ENCODE assay signal across 8 cellular contexts in the genomic region with DNA sequence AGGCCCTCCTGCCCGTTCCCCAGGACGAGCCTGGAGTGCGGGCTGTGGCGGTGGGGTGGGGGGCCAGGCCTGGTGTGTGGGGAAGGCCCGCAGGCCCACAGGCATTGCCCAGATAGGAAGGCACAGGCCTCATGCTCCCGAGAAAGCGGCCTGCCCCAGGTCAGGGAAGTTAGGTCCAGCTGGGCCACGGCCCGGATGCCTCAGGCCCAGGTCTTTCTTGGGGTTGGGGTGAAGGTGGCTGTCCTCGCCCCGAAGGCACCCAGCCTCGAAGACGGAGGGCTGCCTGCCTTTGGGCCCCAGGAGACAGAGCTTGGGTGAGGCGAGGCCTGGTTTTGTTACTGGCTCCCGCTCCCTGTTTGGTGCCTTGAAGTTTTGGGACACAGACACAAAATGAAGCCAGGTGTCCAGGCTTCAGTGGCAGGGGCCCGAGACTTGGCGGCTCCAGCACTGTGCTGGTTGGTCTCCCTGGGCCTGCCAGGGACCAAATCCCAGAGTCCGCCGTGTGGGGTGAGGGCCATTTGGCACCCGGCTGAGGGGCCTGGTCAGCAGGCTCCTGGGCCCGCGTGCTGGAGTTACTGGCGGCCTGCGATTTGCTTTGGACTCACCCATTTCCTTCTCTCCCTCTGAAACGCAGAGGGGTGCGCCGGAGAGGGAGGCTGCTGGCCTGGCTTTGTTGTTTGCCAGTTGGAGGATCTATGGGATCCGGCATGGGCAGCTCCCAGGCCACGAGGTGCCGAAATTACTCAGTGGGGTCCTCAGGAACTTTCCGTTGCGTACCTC. TPM values are rescaled to one million over a fixed set of nuclear protein-coding genes. Genes with fewer than 3 reads are reported as not detected.
A peak's percentile ranks its signal among the peaks of the same experiment; 100 is the strongest.
DNase-seq lines count a peak whose midpoint lies in the region; ATAC-seq and TF ChIP-seq lines count a peak whose summit lies in the region.

No MANE protein-coding gene starts in this region.

- peaks cover 53% of the 10 kb centered on the region for H3K4me1 ChIP-seq in Loucy (ENCODE audit: insufficient read depth, low read length, poor library complexity, severe bottlenecking)

- peak overlapping the region; percentile 77 for H3K4me2 ChIP-seq in Loucy (ENCODE audit: low read depth, low read length, poor library complexity, severe bottlenecking)

- no peaks in the 10 kb centered on the region for H3K27me3 Mint-ChIP-seq in MCF 10A (ENCODE audit: insufficient read depth, unreplicated experiment)

- peak overlapping the region; percentile 70 for H3K9ac ChIP-seq in Loucy (ENCODE audit: low read depth, low read length, poor library complexity, severe bottlenecking)

- no peak overlapping the region for H2AFZ ChIP-seq in Loucy (ENCODE audit: low read length)

- TF ChIP-seq CTCF in BJ (IDR thresholded peaks at IDR 0.05; ENCODE audit: insufficient read depth, low read depth, low read length) (no peak), Loucy (conservative IDR thresholded peaks at IDR 0.05; ENCODE audit: low read length) (no peak), MCF 10A (IDR thresholded peaks at IDR 0.05; ENCODE audit: unreplicated experiment) (no peak)

- H3K9me3 ChIP-seq in Loucy (ENCODE audit: insufficient read depth, low read depth, low read length) = no peaks in the 10 kb centered on the region

- peaks cover 15% of the 10 kb centered on the region for H3K36me3 Mint-ChIP-seq in MCF 10A (ENCODE audit: insufficient read depth, unreplicated experiment)

- peak; percentile 13 for ATAC-seq in left colon
- ATAC-seq in HG02852 (IDR thresholded peaks at IDR 0.05; ENCODE audit: unreplicated experiment) = no peak

- H4K20me1 ChIP-seq in Loucy (ENCODE audit: insufficient read depth, low read length, poor library complexity, severe bottlenecking) = peaks cover 54% of the 10 kb centered on the region

- H3K36me3 ChIP-seq in BJ (ENCODE audit: control insufficient read depth, insufficient read depth, low read length) (peaks cover 6% of the 10 kb centered on the region), Loucy (ENCODE audit: insufficient read depth, low read length) (no peaks in the 10 kb centered on the region)

- no TSS peak for BruUV-seq in MCF 10A (replicated peaks; lab: Mats Ljungman, UMichigan)

- peak overlapping the region; percentile 80 for H3K4me3 ChIP-seq in BJ (ENCODE audit: low read depth, low read length)
- H3K4me3 ChIP-seq in Loucy (ENCODE audit: low read length, poor library complexity, severe bottlenecking) = peak overlapping the region; percentile 71

- H3K9me3 Mint-ChIP-seq in MCF 10A (ENCODE audit: unreplicated experiment) = no peaks in the 10 kb centered on the region

- no peaks in the 10 kb centered on the region for H3F3A ChIP-seq in Loucy (ENCODE audit: low read depth)

- H3K4me3 Mint-ChIP-seq in MCF 10A (ENCODE audit: unreplicated experiment) = peak overlapping the region; percentile 78

- CTCF ChIA-PET in BJ (lab: Yijun Ruan, JAX) (interaction anchor here (1.0 to 6.3 kb wide), 9 partner anchors 9 to 152 kb away, joined by 3 to 47 read pairs (median 5); a partner anchor contains a TSS), MCF 10A (lab: Yijun Ruan, JAX) (interaction anchor here (1.1 to 2.0 kb wide), 6 partner anchors 18 to 162 kb away, joined by 3 to 10 read pairs (median 4); a partner anchor contains a TSS)

- no peaks in the 10 kb centered on the region for H3K9me2 ChIP-seq in Loucy (replicated peaks; ENCODE audit: low read depth, low read length)

- H3K27ac ChIP-seq in substantia nigra (ENCODE audit: low read depth, low read length, poor library complexity, severe bottlenecking) = peak overlapping the region; percentile 83

- H3K27ac Mint-ChIP-seq in MCF 10A (ENCODE audit: low read depth, unreplicated experiment) = peak overlapping the region; percentile 75

- DNase-seq in BJ (ENCODE audit: low read depth) (no peak), MCF 10A (ENCODE audit: unreplicated experiment) (peak; percentile 48), left colon (peak in 1 of 2 donors; percentile 62), substantia nigra (lab: John Stamatoyannopoulos, UW) (peak in 27 of 49 donors; percentile 32 to 74 (median 59)), NCI-H2029 treated with DMSO at 0.1 percent for 48 hours (lab: John Stamatoyannopoulos, UW) (no peak), GM19240 (ENCODE audit: insufficient read length, low spot score) (no peak)

- intact Hi-C loops in MCF 10A (cut with micrococcal nuclease) (loop anchor here (1.0 to 5.0 kb wide), 4 partner anchors 18 to 85 kb away; no protein-coding TSS in a partner anchor), left colon (cut with DNase I, micrococcal nuclease) (no loop called here)

- peaks cover 20% of the 10 kb centered on the region for H3K4me1 Mint-ChIP-seq in MCF 10A (ENCODE audit: insufficient read depth, unreplicated experiment)

- POLR2A ChIA-PET in BJ (lab: Charles Lee) = interaction anchor here (0.6 kb wide), 1 partner anchor 19 kb away, joined by 3 read pairs; no protein-coding TSS in a partner anchor
- POLR2A ChIA-PET in MCF 10A (lab: Yijun Ruan, JAX) = interaction anchor here (0.6 to 4.6 kb wide), 15 partner anchors 9 to 182 kb away, joined by 3 to 23 read pairs (median 4); a partner anchor contains a TSS

- H3K27me3 ChIP-seq in BJ (ENCODE audit: control insufficient read depth, insufficient read depth, low read length) (no peaks in the 10 kb centered on the region), Loucy (ENCODE audit: insufficient read depth, low read length, poor library complexity, severe bottlenecking) (no peaks in the 10 kb centered on the region)

- H3K79me2 ChIP-seq in Loucy (ENCODE audit: insufficient read depth, low read length) = peaks cover 64% of the 10 kb centered on the region

RNA-seq across cellular contexts. Expression of a gene that starts 2.0 kb away (rescaled TPM):
- polyA plus RNA-seq in BJ (2011; rRNA removed) = 5.1 and 6.3 TPM in 2 replicates
- 6.2 and 10.7 TPM in 2 replicates for polyA minus RNA-seq in BJ (2011; rRNA and poly(A)+ RNA removed)
- total RNA-seq in MCF 10A (2022) (42.7 and 53.7 TPM in 2 replicates), left colon (10 to 100 TPM; 30.2 to 35.5 TPM)

RNA-seq across cellular contexts. Expression of a gene that starts 35.5 kb away (rescaled TPM):
- polyA plus RNA-seq in BJ (2011; rRNA removed) = 11.9 and 18.7 TPM in 2 replicates
- 4.3 and 4.8 TPM in 2 replicates for polyA minus RNA-seq in BJ (2011; rRNA and poly(A)+ RNA removed)
- total RNA-seq in MCF 10A (2022) (75.9 and 88.8 TPM in 2 replicates), left colon (10 to 100 TPM; 28.5 to 32.6 TPM)

Comparison
In these comparisons a context has a peak if more than half of its experiments do, and no peak if none do; other contexts are left out.
1. DNase-seq: peak in MCF 10A (single experiment) and substantia nigra (27 of 49); none in BJ (single experiment), NCI-H2029 treated with DMSO at 0.1 percent for 48 hours (single experiment) and GM19240 (single experiment).